14 cellular contexts compared by ENCODE assay signal in genomic region chr14:53630336-53630735, GRCh38.
DNase-seq lines count a peak whose midpoint lies in the region; ATAC-seq, FAIRE-seq and TF ChIP-seq lines count a peak whose summit lies in the region.
"Had no signal": no experiment of that assay in that cellular context is flagged by ENCODE, and none has a peak within 500 bp of the region (broad histone marks: within the 10 kb centered on the region; RNA-seq: fewer than 3 reads in every experiment).

No MANE protein-coding gene starts in this region.

- H3K36me3 ChIP-seq in right atrium auricular region (no peaks in the 10 kb centered on the region), psoas muscle (ENCODE audit: insufficient read depth in 1 of 2, low read depth in 1 of 2) (no peaks in the 10 kb centered on the region), WERI-Rb-1 (no peaks in the 10 kb centered on the region)
- H3K36me3 ChIP-seq: neutrophil had no signal

- TF ChIP-seq CTCF in right atrium auricular region (IDR thresholded peaks at IDR 0.05) (no peak), GM20000 (IDR thresholded peaks at IDR 0.05; ENCODE audit: extremely low read depth, missing control alignments) (no peak), psoas muscle (IDR thresholded peaks at IDR 0.05) (no peak), WERI-Rb-1 (IDR thresholded peaks at IDR 0.05; ENCODE audit: low read depth, low read length) (no peak)

- H3K27ac ChIP-seq in right atrium auricular region (no peak overlapping the region), psoas muscle (no peak overlapping the region), WERI-Rb-1 (no peak overlapping the region)
- H3K27ac ChIP-seq: neutrophil had no signal

- H3K4me1 ChIP-seq in right atrium auricular region (peaks cover 0 to 20% of the 10 kb centered on the region in 2 donors), psoas muscle (no peaks in the 10 kb centered on the region)

- no peak for DNase-seq in left cardiac atrium
- DNase-seq in right atrium auricular region (ENCODE audit: low spot score): no peak
- peak; percentile 93 for DNase-seq in NCI-H2081 treated with DMSO at 0.1 percent for 48 hours (lab: John Stamatoyannopoulos, UW)
- DNase-seq in SW480 (ENCODE audit: low spot score): peak; percentile 82
- DNase-seq in urothelium cell line (ENCODE audit: low spot score): no peak
- no peak for DNase-seq in GM20000 (ENCODE audit: low spot score)
- DNase-seq in psoas muscle: no peak
- DNase-seq in WERI-Rb-1: no peak
- DNase-seq: activated CD4-positive, CD25-positive, alpha-beta regulatory T cell; activated CD8-positive, alpha-beta memory T cell treated with anti-CD3 and anti-CD28 coated beads, Interleukin-2, amount 50 U/mL, for 4 hours; activated naive CD4-positive, alpha-beta T cell treated with Interleukin-2 at 50 U/mL for 16 hours; GOT3; T-helper 1 cell had no signal

- FAIRE-seq in urothelium cell line (lab: Jason Lieb, UNC): peak; percentile 32

- 15 to 24% (median 18%) methylated on average over 5 of the region's 5 CpGs for WGBS in psoas muscle, 3 donors

- ATAC-seq in left cardiac atrium (peak; percentile 23 to 53), psoas muscle (no peak)

- no peak overlapping the region for H3K4me3 ChIP-seq in right atrium auricular region
- no peak overlapping the region for H3K4me3 ChIP-seq in psoas muscle
- H3K4me3 ChIP-seq in WERI-Rb-1 (ENCODE audit: low read depth, low read length): no peak overlapping the region

- no peaks in the 10 kb centered on the region for H3K27me3 ChIP-seq in right atrium auricular region
- no peaks in the 10 kb centered on the region for H3K27me3 ChIP-seq in psoas muscle (ENCODE audit: insufficient read depth in 3 of 3, low read length in 2 of 3)
- H3K27me3 ChIP-seq in WERI-Rb-1 (ENCODE audit: insufficient read depth, low read depth, severe bottlenecking): peaks cover 61% of the 10 kb centered on the region
- H3K27me3 ChIP-seq: neutrophil had no signal

- intact Hi-C loops in left cardiac atrium (cut with DNase I) (no loop called here), psoas muscle (cut with DNase I) (no loop called here)

- H3K9me3 ChIP-seq in right atrium auricular region (no peaks in the 10 kb centered on the region), psoas muscle (no peaks in the 10 kb centered on the region), WERI-Rb-1 (ENCODE audit: severe bottlenecking) (no peaks in the 10 kb centered on the region)
- H3K9me3 ChIP-seq: neutrophil had no signal

Comparison
In these comparisons a context has a peak if more than half of its experiments do, and no peak if none do; other contexts are left out.
1. ATAC-seq: peak in left cardiac atrium (2 of 2); none in psoas muscle (0 of 4).
2. DNase-seq: peak in NCI-H2081 treated with DMSO at 0.1 percent for 48 hours (single experiment) and SW480 (single experiment); none in left cardiac atrium (single experiment), right atrium auricular region (single experiment), urothelium cell line (single experiment), GM20000 (single experiment), psoas muscle (0 of 2) and WERI-Rb-1 (single experiment).